2 cellular contexts compared by ENCODE assay signal in the genomic region with DNA sequence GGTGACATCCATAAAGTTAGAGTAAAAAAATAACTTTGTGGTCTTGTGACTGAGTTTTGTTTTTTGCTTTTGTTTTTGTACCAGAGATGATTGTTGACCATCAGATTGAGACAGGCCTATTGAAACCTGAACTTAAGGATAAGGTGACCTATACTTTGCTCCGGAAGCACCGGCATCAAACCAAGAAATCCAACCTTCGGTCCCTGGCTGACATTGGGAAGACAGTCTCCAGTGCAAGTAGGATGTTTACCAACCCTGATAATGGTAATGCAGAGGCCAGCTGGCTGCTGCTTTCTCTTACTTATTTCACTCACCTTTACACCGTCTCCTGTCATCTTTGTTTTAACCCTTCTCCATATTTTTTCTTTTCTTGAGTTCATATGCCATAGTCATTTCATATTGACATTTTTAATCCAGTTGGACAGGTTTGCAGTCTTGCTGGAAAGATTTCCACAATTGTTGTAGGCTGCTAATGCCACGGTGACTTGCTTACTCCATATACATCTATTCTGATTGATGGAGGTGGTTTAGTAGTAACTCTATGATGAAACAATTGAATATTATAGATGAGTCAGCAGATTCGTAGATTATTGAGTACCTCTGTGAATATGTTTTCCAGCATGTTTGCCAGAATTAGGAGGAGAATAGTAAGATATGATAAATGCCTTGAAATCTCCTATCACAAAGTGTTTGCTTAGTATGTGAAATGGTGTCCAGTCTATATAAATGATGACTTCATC.
TF ChIP-seq lines count a peak whose summit lies in the region.

No MANE protein-coding gene starts in this region.

TF ChIP-seq in K562, 482 proteins besides CTCF, POLR2A, EP300 and RAD21:
- TF ChIP-seq, protein P1, sequence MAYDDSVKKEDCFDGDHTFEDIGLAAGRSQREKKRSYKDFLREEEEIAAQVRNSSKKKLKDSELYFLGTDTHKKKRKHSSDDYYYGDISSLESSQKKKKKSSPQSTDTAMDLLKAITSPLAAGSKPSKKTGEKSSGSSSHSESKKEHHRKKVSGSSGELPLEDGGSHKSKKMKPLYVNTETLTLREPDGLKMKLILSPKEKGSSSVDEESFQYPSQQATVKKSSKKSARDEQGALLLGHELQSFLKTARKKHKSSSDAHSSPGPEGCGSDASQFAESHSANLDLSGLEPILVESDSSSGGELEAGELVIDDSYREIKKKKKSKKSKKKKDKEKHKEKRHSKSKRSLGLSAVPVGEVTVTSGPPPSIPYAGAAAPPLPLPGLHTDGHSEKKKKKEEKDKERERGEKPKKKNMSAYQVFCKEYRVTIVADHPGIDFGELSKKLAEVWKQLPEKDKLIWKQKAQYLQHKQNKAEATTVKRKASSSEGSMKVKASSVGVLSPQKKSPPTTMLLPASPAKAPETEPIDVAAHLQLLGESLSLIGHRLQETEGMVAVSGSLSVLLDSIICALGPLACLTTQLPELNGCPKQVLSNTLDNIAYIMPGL (CRISPR knock-in tag; IDR thresholded peaks at IDR 0.05), result no peak
- TF ChIP-seq ZNF316 (IDR thresholded peaks at IDR 0.05) (peak; percentile 86), COPS2 (conservative IDR thresholded peaks at IDR 0.05) (no peak), SRF (CRISPR knock-in tag; IDR thresholded peaks at IDR 0.05) (no peak), PTRF (tag; IDR thresholded peaks at IDR 0.05) (no peak), MAFG (tag; conservative IDR thresholded peaks at IDR 0.05) (peak; percentile 88), ARHGAP35 (IDR thresholded peaks at IDR 0.05; ENCODE audit: partially characterized antibody) (no peak), ZNF830 (CRISPR knock-in tag; IDR thresholded peaks at IDR 0.05) (no peak), JUND (IDR thresholded peaks at IDR 0.05; ENCODE audit: borderline replicate concordance, low read depth, low read length) (no peak), JUND (tag; IDR thresholded peaks at IDR 0.05; ENCODE audit: borderline replicate concordance, low read depth, low read length) (no peak), MAFF (IDR thresholded peaks at IDR 0.05; ENCODE audit: low read length) (peak; percentile 91), CEBPG (CRISPR knock-in tag; IDR thresholded peaks at IDR 0.05) (no peak), CEBPG (tag; conservative IDR thresholded peaks at IDR 0.05 in 1 of 2, IDR thresholded peaks at IDR 0.05 in 1 of 2) (no peak), PHF21A (IDR thresholded peaks at IDR 0.05; ENCODE audit: borderline replicate concordance, low read depth) (no peak), PHTF2 (CRISPR knock-in tag; IDR thresholded peaks at IDR 0.05) (no peak), BRF2 (IDR thresholded peaks at IDR 0.05; ENCODE audit: borderline replicate concordance, insufficient read depth, insufficient read length) (no peak), C11orf30 (IDR thresholded peaks at IDR 0.05; ENCODE audit: low read depth) (peak; percentile 74), TBL1XR1 (IDR thresholded peaks at IDR 0.05; ENCODE audit: low read length in 2 of 2) (no peak), CAMTA2 (CRISPR knock-in tag; conservative IDR thresholded peaks at IDR 0.05) (no peak), ZNF644 (tag; IDR thresholded peaks at IDR 0.05; ENCODE audit: low read depth) (no peak), MAZ (CRISPR knock-in tag; conservative IDR thresholded peaks at IDR 0.05 in 1 of 2, IDR thresholded peaks at IDR 0.05 in 1 of 2) (no peak), MTA1 (IDR thresholded peaks at IDR 0.05; ENCODE audit: borderline replicate concordance) (no peak), MAFK (IDR thresholded peaks at IDR 0.05; ENCODE audit: low read length) (peak; percentile 92)
- TF ChIP-seq, protein P2, sequence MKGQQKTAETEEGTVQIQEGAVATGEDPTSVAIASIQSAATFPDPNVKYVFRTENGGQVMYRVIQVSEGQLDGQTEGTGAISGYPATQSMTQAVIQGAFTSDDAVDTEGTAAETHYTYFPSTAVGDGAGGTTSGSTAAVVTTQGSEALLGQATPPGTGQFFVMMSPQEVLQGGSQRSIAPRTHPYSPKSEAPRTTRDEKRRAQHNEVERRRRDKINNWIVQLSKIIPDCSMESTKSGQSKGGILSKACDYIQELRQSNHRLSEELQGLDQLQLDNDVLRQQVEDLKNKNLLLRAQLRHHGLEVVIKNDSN (CRISPR knock-in tag; IDR thresholded peaks at IDR 0.05), result no peak
TF ChIP-seq in K562: peak in this region for 5.

TF ChIP-seq in HepG2, 621 proteins besides CTCF, POLR2A, EP300 and RAD21 (continues in another document):
- TF ChIP-seq CHD2 (IDR thresholded peaks at IDR 0.05; ENCODE audit: low read depth, low read length) (no peak), ZBTB7A (CRISPR knock-in tag; IDR thresholded peaks at IDR 0.05) (no peak), NFE2L2 (IDR thresholded peaks at IDR 0.05; ENCODE audit: low read length) (0 out of 2 replicates have a peak, but pooled peaks have one; percentile 18), ZNF773 (CRISPR knock-in tag; IDR thresholded peaks at IDR 0.05; ENCODE audit: borderline replicate concordance) (no peak), ZBTB40 (IDR thresholded peaks at IDR 0.05) (no peak), ZBTB40 (CRISPR knock-in tag; IDR thresholded peaks at IDR 0.05) (no peak), ZBTB34 (CRISPR knock-in tag; IDR thresholded peaks at IDR 0.05) (no peak), JARID2 (CRISPR knock-in tag; IDR thresholded peaks at IDR 0.05; ENCODE audit: insufficient replicate concordance) (no peak), SSRP1 (CRISPR knock-in tag; IDR thresholded peaks at IDR 0.05) (no peak), MAFK (conservative IDR thresholded peaks at IDR 0.05 in 1 of 2, IDR thresholded peaks at IDR 0.05 in 1 of 2; ENCODE audit: low read length in 2 of 2) (peak; percentile 92 to 98), PCBP2 (optimal IDR thresholded peaks at IDR 0.05; ENCODE audit: low read depth, low read length, poor library complexity, severe bottlenecking) (no peak), POLR2AphosphoS2 (IDR thresholded peaks at IDR 0.05; ENCODE audit: low read depth, low read length) (no peak), BCL6 (CRISPR knock-in tag; IDR thresholded peaks at IDR 0.05) (no peak), MED13 (CRISPR knock-in tag; IDR thresholded peaks at IDR 0.05) (no peak), IKZF4 (CRISPR knock-in tag; IDR thresholded peaks at IDR 0.05; ENCODE audit: borderline replicate concordance, low read depth, not compliant biosample characterization) (no peak), ZFP82 (CRISPR knock-in tag; IDR thresholded peaks at IDR 0.05; ENCODE audit: borderline replicate concordance) (no peak), ZFP36 (IDR thresholded peaks at IDR 0.05; ENCODE audit: borderline replicate concordance, low read depth, low read length, partially characterized antibody) (no peak), MAFF (IDR thresholded peaks at IDR 0.05; ENCODE audit: low read depth, low read length) (peak; percentile 97)
- TF ChIP-seq, protein P3, sequence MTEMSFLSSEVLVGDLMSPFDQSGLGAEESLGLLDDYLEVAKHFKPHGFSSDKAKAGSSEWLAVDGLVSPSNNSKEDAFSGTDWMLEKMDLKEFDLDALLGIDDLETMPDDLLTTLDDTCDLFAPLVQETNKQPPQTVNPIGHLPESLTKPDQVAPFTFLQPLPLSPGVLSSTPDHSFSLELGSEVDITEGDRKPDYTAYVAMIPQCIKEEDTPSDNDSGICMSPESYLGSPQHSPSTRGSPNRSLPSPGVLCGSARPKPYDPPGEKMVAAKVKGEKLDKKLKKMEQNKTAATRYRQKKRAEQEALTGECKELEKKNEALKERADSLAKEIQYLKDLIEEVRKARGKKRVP (CRISPR knock-in tag; IDR thresholded peaks at IDR 0.05), result no peak
